Comparison of ENCODE assay signal across 9 cellular contexts in the genomic region with DNA sequence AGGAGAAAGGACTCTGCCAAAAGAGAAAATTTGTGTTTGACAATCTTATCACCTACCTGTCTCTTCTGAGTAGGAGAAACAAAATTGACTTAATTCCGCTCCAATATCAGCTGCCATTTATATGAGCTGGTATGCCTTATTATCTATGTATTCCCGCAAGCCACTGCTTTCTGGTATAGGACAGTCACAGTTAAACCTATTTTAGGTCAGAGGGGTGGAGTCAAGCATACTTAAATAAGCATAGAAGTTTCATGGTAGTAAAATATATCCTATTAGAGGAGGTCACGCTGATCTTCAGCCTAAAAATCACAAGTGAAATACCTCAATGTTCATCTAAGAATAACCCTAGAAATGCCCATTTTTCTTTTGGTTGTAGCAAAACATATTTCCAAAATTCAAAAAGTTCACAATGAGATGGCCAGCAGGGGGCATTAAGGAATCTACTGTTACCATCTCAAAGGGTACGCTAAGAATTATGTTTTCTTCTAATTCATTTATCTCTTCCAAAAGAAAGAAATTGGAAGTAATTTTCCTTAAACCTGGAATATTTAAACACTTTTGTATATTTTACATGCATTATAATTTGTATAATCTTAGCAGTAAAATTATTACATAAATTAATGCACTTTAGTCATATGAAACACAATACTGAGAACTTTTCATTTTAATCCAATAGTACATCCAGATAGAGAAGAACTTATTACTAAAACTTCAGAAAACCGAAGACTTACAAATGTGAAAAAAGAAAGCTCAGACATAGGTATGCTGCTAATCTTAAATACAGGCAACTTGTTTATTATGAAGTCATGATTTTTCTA. TPM values are rescaled to one million over a fixed set of nuclear protein-coding genes. Genes with fewer than 3 reads are reported as not detected.
DNase-seq lines count a peak whose midpoint lies in the region; ATAC-seq, FAIRE-seq and TF ChIP-seq lines count a peak whose summit lies in the region.
"Had no signal": no experiment of that assay in that cellular context is flagged by ENCODE, and none has a peak within 500 bp of the region (broad histone marks: within the 10 kb centered on the region; RNA-seq: fewer than 3 reads in every experiment).

No MANE protein-coding gene starts in this region.

- no peaks in the 10 kb centered on the region for H3K27me3 Mint-ChIP-seq in naive B cell

- no peak overlapping the region for H3K9ac ChIP-seq in SK-N-SH

- peak; percentile 41 for TF ChIP-seq CTCF in AG04449 (IDR thresholded peaks at IDR 0.05; ENCODE audit: insufficient read depth, low read length, missing control alignments)
- peak; percentile 49; the same call in 2 of the 3 replicates for TF ChIP-seq CTCF in GM12872 (IDR thresholded peaks at IDR 0.05; ENCODE audit: insufficient read depth, low read depth, low read length)
- peak; percentile 82 for TF ChIP-seq CTCF in SK-N-SH (IDR thresholded peaks at IDR 0.05)

- H3K4me3 ChIP-seq in AG04449 (ENCODE audit: low read depth, low read length) (no peak overlapping the region), SK-N-SH (ENCODE audit: low read depth in 2 of 2, low read length in 1 of 2) (no peak overlapping the region; a peak in 1 of 4 replicates)

- peaks cover 0 to 8% of the 10 kb centered on the region in 2 donors for H3K36me3 Mint-ChIP-seq in naive B cell

- H3K9me3 ChIP-seq in SK-N-SH = no peaks in the 10 kb centered on the region

- POLR2A ChIA-PET in AG04449 (lab: Yijun Ruan, JAX) = no interaction called here
- POLR2A ChIA-PET in SK-N-SH (lab: Yijun Ruan, JAX) = interaction anchor here (1.4 kb wide), 1 partner anchor 38 kb away, joined by 4 read pairs; a partner anchor contains a TSS

- no peaks in the 10 kb centered on the region for H3K9me2 ChIP-seq in SK-N-SH

- no peak for TF ChIP-seq EP300 in SK-N-SH (IDR thresholded peaks at IDR 0.05; ENCODE audit: borderline replicate concordance in 1 of 2, low read depth in 1 of 2, low read length in 1 of 2)

- H3K4me2 ChIP-seq in SK-N-SH = no peak overlapping the region

- H3K4me1 ChIP-seq in SK-N-SH (ENCODE audit: control insufficient read depth in 1 of 2, insufficient read depth in 2 of 2, low read depth in 1 of 2, low read length in 1 of 2) = no peaks in the 10 kb centered on the region; a peak in 1 of 4 replicates

- H3K4me3 Mint-ChIP-seq in naive B cell = no peak overlapping the region

- peaks cover 83% of the 10 kb centered on the region for H3K79me2 ChIP-seq in SK-N-SH (ENCODE audit: insufficient read depth)

- CTCF ChIA-PET in AG04449 (lab: Yijun Ruan, JAX) = interaction anchor here (0.7 to 7.0 kb wide), 27 partner anchors 9 to 428 kb away, joined by 3 to 110 read pairs (median 4); a partner anchor contains a TSS
- CTCF ChIA-PET in SK-N-SH (lab: Yijun Ruan, JAX) = interaction anchor here (0.7 to 3.8 kb wide), 18 partner anchors 10 to 417 kb away, joined by 3 to 21 read pairs (median 4); a partner anchor contains a TSS

- no peak overlapping the region; a peak in 1 of 4 replicates for H3K27ac ChIP-seq in SK-N-SH (ENCODE audit: low read depth in 2 of 2, low read length in 1 of 2)
- H3K27ac ChIP-seq: epithelial cell of prostate had no signal

- peak; percentile 64 for TF ChIP-seq RAD21 in SK-N-SH (IDR thresholded peaks at IDR 0.05; ENCODE audit: low read length)

- peaks cover 10% of the 10 kb centered on the region for H3F3A ChIP-seq in SK-N-SH (replicated peaks; ENCODE audit: insufficient read depth)

- H3K27ac Mint-ChIP-seq in naive B cell = no peak overlapping the region

- peak in 1 of 2 donors; percentile 37 for ATAC-seq in naive B cell (ENCODE audit: low read depth in 2 of 2)
- ATAC-seq in HG02759 (IDR thresholded peaks at IDR 0.05; ENCODE audit: unreplicated experiment) = no peak
- no peak for ATAC-seq in HG02981 (IDR thresholded peaks at IDR 0.05; ENCODE audit: unreplicated experiment)

- no peaks in the 10 kb centered on the region for H4K20me1 ChIP-seq in SK-N-SH (ENCODE audit: insufficient read depth)

- H2AFZ ChIP-seq in SK-N-SH (ENCODE audit: low read depth) = no peak overlapping the region

- FAIRE-seq in endometrium (lab: Jason Lieb, UNC) = peak; percentile 46

- peaks cover 0 to 2% (median 0%) of the 10 kb centered on the region in 7 donors for H3K9me3 Mint-ChIP-seq in naive B cell

- DNase-seq in AG04449 (ENCODE audit: low read depth, low spot score) = no peak
- peak; percentile 39 for DNase-seq in SK-N-SH
- peak; percentile 37 for DNase-seq in naive B cell
- DNase-seq in NCI-H2081 (lab: John Stamatoyannopoulos, UW) = no peak

- H3K36me3 ChIP-seq in SK-N-SH (replicated peaks in 1 of 2; ENCODE audit: control insufficient read depth in 1 of 2, insufficient read depth in 2 of 2, low read length in 1 of 2) = no peaks in the 10 kb centered on the region

- H3K4me1 Mint-ChIP-seq in naive B cell = peaks cover 0 to 9% (median 0%) of the 10 kb centered on the region in 3 donors

- 72% methylated on average over 5 of the region's 5 CpGs for WGBS in SK-N-SH (ENCODE audit: low lambda C conversion rate)

- no peaks in the 10 kb centered on the region for H3K27me3 ChIP-seq in SK-N-SH (ENCODE audit: insufficient read depth)

TF ChIP-seq in SK-N-SH, 30 proteins besides CTCF, POLR2A, EP300 and RAD21:
- TF ChIP-seq SMC3 (IDR thresholded peaks at IDR 0.05; ENCODE audit: low read depth, low read length) = peak; percentile 44
- TF ChIP-seq, protein P1, sequence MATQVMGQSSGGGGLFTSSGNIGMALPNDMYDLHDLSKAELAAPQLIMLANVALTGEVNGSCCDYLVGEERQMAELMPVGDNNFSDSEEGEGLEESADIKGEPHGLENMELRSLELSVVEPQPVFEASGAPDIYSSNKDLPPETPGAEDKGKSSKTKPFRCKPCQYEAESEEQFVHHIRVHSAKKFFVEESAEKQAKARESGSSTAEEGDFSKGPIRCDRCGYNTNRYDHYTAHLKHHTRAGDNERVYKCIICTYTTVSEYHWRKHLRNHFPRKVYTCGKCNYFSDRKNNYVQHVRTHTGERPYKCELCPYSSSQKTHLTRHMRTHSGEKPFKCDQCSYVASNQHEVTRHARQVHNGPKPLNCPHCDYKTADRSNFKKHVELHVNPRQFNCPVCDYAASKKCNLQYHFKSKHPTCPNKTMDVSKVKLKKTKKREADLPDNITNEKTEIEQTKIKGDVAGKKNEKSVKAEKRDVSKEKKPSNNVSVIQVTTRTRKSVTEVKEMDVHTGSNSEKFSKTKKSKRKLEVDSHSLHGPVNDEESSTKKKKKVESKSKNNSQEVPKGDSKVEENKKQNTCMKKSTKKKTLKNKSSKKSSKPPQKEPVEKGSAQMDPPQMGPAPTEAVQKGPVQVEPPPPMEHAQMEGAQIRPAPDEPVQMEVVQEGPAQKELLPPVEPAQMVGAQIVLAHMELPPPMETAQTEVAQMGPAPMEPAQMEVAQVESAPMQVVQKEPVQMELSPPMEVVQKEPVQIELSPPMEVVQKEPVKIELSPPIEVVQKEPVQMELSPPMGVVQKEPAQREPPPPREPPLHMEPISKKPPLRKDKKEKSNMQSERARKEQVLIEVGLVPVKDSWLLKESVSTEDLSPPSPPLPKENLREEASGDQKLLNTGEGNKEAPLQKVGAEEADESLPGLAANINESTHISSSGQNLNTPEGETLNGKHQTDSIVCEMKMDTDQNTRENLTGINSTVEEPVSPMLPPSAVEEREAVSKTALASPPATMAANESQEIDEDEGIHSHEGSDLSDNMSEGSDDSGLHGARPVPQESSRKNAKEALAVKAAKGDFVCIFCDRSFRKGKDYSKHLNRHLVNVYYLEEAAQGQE (IDR thresholded peaks at IDR 0.05; ENCODE audit: low read depth, low read length) = no peak

RNA-seq across cellular contexts. Expression of a gene that starts 10.5 kb away (rescaled TPM):
- 7.4 and 9.5 TPM in 2 replicates for polyA plus RNA-seq in SK-N-SH (2012; rRNA removed)
- 11.3 and 11.9 TPM in 2 replicates for polyA plus RNA-seq in SK-N-SH (2012; cell fraction: cytosol; rRNA removed)
- polyA plus RNA-seq in SK-N-SH (2012; cell fraction: nucleus; rRNA removed) = 4.8 and 9.3 TPM in 2 replicates
- 10 to 100 TPM in 3 of 6 donors, 1 to 10 TPM in 3; 7.3 to 13.4 (median 11.5) TPM for polyA plus RNA-seq in naive B cell (ENCODE audit: low read depth in 6 of 6)

RNA-seq across cellular contexts. Expression of a gene that starts 11.2 kb away (rescaled TPM):
- 90.0 and 124 TPM in 2 replicates for polyA plus RNA-seq in SK-N-SH (2012; rRNA removed)
- 125 and 132 TPM in 2 replicates for polyA plus RNA-seq in SK-N-SH (2012; cell fraction: cytosol; rRNA removed)
- 48.7 and 102 TPM in 2 replicates for polyA plus RNA-seq in SK-N-SH (2012; cell fraction: nucleus; rRNA removed)
- polyA plus RNA-seq in naive B cell (ENCODE audit: low read depth in 6 of 6) = 10 to 100 TPM; 17.0 to 37.1 (median 33.1) TPM

RNA-seq across cellular contexts. Expression of a gene that starts 37.6 kb away (rescaled TPM):
- polyA plus RNA-seq in SK-N-SH (2012; rRNA removed) = 4.4 and 5.6 TPM in 2 replicates
- 5.4 and 6.2 TPM in 2 replicates for polyA plus RNA-seq in SK-N-SH (2012; cell fraction: cytosol; rRNA removed)
- 6.8 and 10.5 TPM in 2 replicates for polyA plus RNA-seq in SK-N-SH (2012; cell fraction: nucleus; rRNA removed)
- polyA plus RNA-seq in naive B cell (ENCODE audit: low read depth in 6 of 6) = 10 to 100 TPM; 15.7 to 31.3 (median 25.3) TPM

RNA-seq across cellular contexts. Expression of a gene that starts 42.5 kb away (rescaled TPM):
- polyA plus RNA-seq in SK-N-SH (2012; rRNA removed) = 47.6 and 69.2 TPM in 2 replicates
- polyA plus RNA-seq in SK-N-SH (2012; cell fraction: cytosol; rRNA removed) = 72.2 and 72.4 TPM in 2 replicates
- polyA plus RNA-seq in SK-N-SH (2012; cell fraction: nucleus; rRNA removed) = 20.1 and 65.7 TPM in 2 replicates
- polyA plus RNA-seq in naive B cell (ENCODE audit: low read depth in 6 of 6) = 100 to 1,000 TPM; 193 to 252 (median 211) TPM

Comparison
In these comparisons a context has a peak if more than half of its experiments do, and no peak if none do; other contexts are left out.
1. DNase-seq: peak in SK-N-SH (single experiment) and naive B cell (single experiment); none in AG04449 (single experiment) and NCI-H2081 (0 of 2).
2. Peak in every context shown above with its lines, with median percentiles within 50 percentile points of each other: CTCF ChIP-seq.